In genomic region chr4:112075129-112075753, GRCh38 we compare ENCODE assay signal across 8 cellular contexts.
DNase-seq lines count a peak whose midpoint lies in the region; ATAC-seq, FAIRE-seq and TF ChIP-seq lines count a peak whose summit lies in the region.

No MANE protein-coding gene starts in this region.

- no TSS peak for BruUV-seq in endothelial cell of umbilical vein (replicated peaks; lab: Mats Ljungman, UMichigan)

- H4K20me1 ChIP-seq in KMS-11 (ENCODE audit: insufficient read depth) = no peaks in the 10 kb centered on the region
- H4K20me1 ChIP-seq in endothelial cell of umbilical vein (replicated peaks; ENCODE audit: control insufficient read depth, extremely low read depth, insufficient read depth, low read length) = no peaks in the 10 kb centered on the region

- H3K79me2 ChIP-seq in KMS-11 (ENCODE audit: insufficient read depth, low read depth) (no peaks in the 10 kb centered on the region), endothelial cell of umbilical vein (ENCODE audit: control insufficient read depth, insufficient read depth, low read length) (no peaks in the 10 kb centered on the region)

- no peak overlapping the region for H3K4me3 Mint-ChIP-seq in nephron

- no peak overlapping the region for H3K9ac ChIP-seq in KMS-11
- H3K9ac ChIP-seq in endothelial cell of umbilical vein (replicated peaks; ENCODE audit: extremely low read depth, insufficient read depth, low read length) = no peak overlapping the region

- no peaks in the 10 kb centered on the region for H3K9me1 ChIP-seq in endothelial cell of umbilical vein (replicated peaks; ENCODE audit: control insufficient read depth, extremely low read depth, insufficient read depth, low read length)

- TF ChIP-seq POLR2A in endothelial cell of umbilical vein (IDR thresholded peaks at IDR 0.05; ENCODE audit: low read depth, low read length) = no peak

- no peak overlapping the region for H3K27ac ChIP-seq in cardiac muscle cell
- no peak overlapping the region for H3K27ac ChIP-seq in KMS-11
- H3K27ac ChIP-seq in endothelial cell of umbilical vein (ENCODE audit: insufficient read depth, low read depth, low read length) = no peak overlapping the region

- H3K4me3 ChIP-seq in cardiac muscle cell (no peak overlapping the region), KMS-11 (IDR thresholded peaks at IDR 0.05; ENCODE audit: insufficient read depth, low read depth, low read length) (no peak overlapping the region), endothelial cell of umbilical vein (replicated peaks in 1 of 3; ENCODE audit: insufficient read depth in 1 of 3, low read depth in 1 of 3, low read length in 3 of 3) (no peak overlapping the region)

- CTCF ChIA-PET in endothelial cell of umbilical vein (lab: Charles Lee) = interaction anchor here (1.0 to 3.7 kb wide), 5 partner anchors 9 to 222 kb away, joined by 3 to 20 read pairs (median 4); partner anchors contain the start of gene ALPK1

- H3K4me1 ChIP-seq in cardiac muscle cell (ENCODE audit: low read depth) (no peaks in the 10 kb centered on the region), KMS-11 (ENCODE audit: low read depth, poor library complexity, severe bottlenecking) (no peaks in the 10 kb centered on the region), endothelial cell of umbilical vein (ENCODE audit: control insufficient read depth, extremely low read depth, insufficient read depth, low read length) (no peaks in the 10 kb centered on the region)

- H3K9me3 ChIP-seq in cardiac muscle cell (ENCODE audit: low read depth) (no peaks in the 10 kb centered on the region), endothelial cell of umbilical vein (replicated peaks; ENCODE audit: control insufficient read depth, insufficient read depth, low read length) (no peaks in the 10 kb centered on the region)

- intact Hi-C loops in cardiac septum (cut with DNase I) (no loop called here), endothelial cell of umbilical vein (cut with micrococcal nuclease) (loop anchor here (1.0 kb wide), 2 partner anchors 24 to 160 kb away; no protein-coding TSS in a partner anchor), posterior vena cava (cut with DNase I) (no loop called here)

- POLR2A ChIA-PET in endothelial cell of umbilical vein (lab: Charles Lee) = no interaction called here

- peaks cover 15% of the 10 kb centered on the region for H3K9me3 Mint-ChIP-seq in nephron

- peak; percentile 96 for FAIRE-seq in endothelial cell of umbilical vein (lab: Jason Lieb, UNC)

- no peak overlapping the region for H3K27ac Mint-ChIP-seq in nephron

- DNase-seq in cardiac muscle cell (ENCODE audit: low read depth in 1 of 2, low spot score in 1 of 2) (peak; percentile 75 to 78), cardiac septum (ENCODE audit: low spot score) (no peak), SW480 (ENCODE audit: low spot score) (peak; percentile 54), endothelial cell of umbilical vein (ENCODE audit: low read depth, low spot score) (peak; percentile 78), posterior vena cava (ENCODE audit: low spot score) (no peak)

- H2AFZ ChIP-seq in KMS-11 (ENCODE audit: low read depth) = no peak overlapping the region
- H2AFZ ChIP-seq in endothelial cell of umbilical vein (ENCODE audit: low read depth, low read length) = peak overlapping the region; percentile 44

- H3K4me1 Mint-ChIP-seq in nephron = no peaks in the 10 kb centered on the region

- TF ChIP-seq CTCF in cardiac muscle cell (IDR thresholded peaks at IDR 0.05; ENCODE audit: low read depth, low read length) (peak; percentile 86), KMS-11 (conservative IDR thresholded peaks at IDR 0.05; ENCODE audit: low read depth, low read length) (peak; percentile 95), endothelial cell of umbilical vein (IDR thresholded peaks at IDR 0.05; ENCODE audit: extremely low read depth in 1 of 2, insufficient read depth in 1 of 2, low read depth in 1 of 2, low read length in 2 of 2) (peak; percentile 62 to 71), nephron (IDR thresholded peaks at IDR 0.05; ENCODE audit: unreplicated experiment in 3 of 3) (peak; percentile 36 to 56 (median 54))

- dilution Hi-C loops in endothelial cell of umbilical vein (cut with MboI; ENCODE audit: extremely low pct_ligation_motif_present, low sequenced_read_pairs) = no loop called here

- H3K27me3 Mint-ChIP-seq in nephron (ENCODE audit: low read depth) = peaks cover 9% of the 10 kb centered on the region

- H3K27me3 ChIP-seq in cardiac muscle cell = no peaks in the 10 kb centered on the region
- no peaks in the 10 kb centered on the region for H3K27me3 ChIP-seq in KMS-11 (ENCODE audit: insufficient read depth, low read depth)
- no peaks in the 10 kb centered on the region for H3K27me3 ChIP-seq in endothelial cell of umbilical vein (ENCODE audit: control insufficient read depth in 2 of 2, insufficient read depth in 2 of 2, low read length in 2 of 2)

- H3K36me3 ChIP-seq in cardiac muscle cell = no peaks in the 10 kb centered on the region
- no peaks in the 10 kb centered on the region for H3K36me3 ChIP-seq in KMS-11 (ENCODE audit: insufficient read depth)
- no peaks in the 10 kb centered on the region for H3K36me3 ChIP-seq in endothelial cell of umbilical vein (ENCODE audit: control insufficient read depth in 2 of 2, extremely low read depth in 1 of 2, insufficient read depth in 2 of 2, low read length in 2 of 2)

- H3K4me2 ChIP-seq in KMS-11 (no peak overlapping the region), endothelial cell of umbilical vein (ENCODE audit: insufficient read depth, low read length) (no peak overlapping the region)

- peak; percentile 84 for ATAC-seq in GM21786 (IDR thresholded peaks at IDR 0.05; ENCODE audit: unreplicated experiment)

- H3K36me3 Mint-ChIP-seq in nephron (ENCODE audit: low read depth) = peaks cover 5% of the 10 kb centered on the region

TF ChIP-seq in endothelial cell of umbilical vein, 7 proteins besides CTCF, POLR2A, EP300 and RAD21:
- no peak for TF ChIP-seq FOS (IDR thresholded peaks at IDR 0.05; ENCODE audit: borderline replicate concordance, insufficient read depth, low read length)
- TF ChIP-seq POLR2AphosphoS5 (IDR thresholded peaks at IDR 0.05; ENCODE audit: insufficient read depth, low read depth, low read length) = no peak
- no peak for TF ChIP-seq GATA2 (IDR thresholded peaks at IDR 0.05; ENCODE audit: insufficient read depth, insufficient read length, low read depth, low read length)
- TF ChIP-seq MYC (IDR thresholded peaks at IDR 0.05; ENCODE audit: low read depth, low read length) = no peak
- no peak for TF ChIP-seq EZH2 (IDR thresholded peaks at IDR 0.05; ENCODE audit: borderline replicate concordance, low read depth, low read length, severe bottlenecking)
- no peak for TF ChIP-seq JUN (IDR thresholded peaks at IDR 0.05; ENCODE audit: borderline replicate concordance, insufficient read depth, insufficient read length, low read depth)
- no peak for TF ChIP-seq MAX (IDR thresholded peaks at IDR 0.05; ENCODE audit: insufficient read depth, insufficient read length)

Comparison
In these comparisons a context has a peak if more than half of its experiments do, and no peak if none do; other contexts are left out.
1. DNase-seq: peak in cardiac muscle cell (2 of 2), SW480 (single experiment) and endothelial cell of umbilical vein (single experiment); none in cardiac septum (single experiment) and posterior vena cava (single experiment).
2. Peak in every context shown above with its lines, with median percentiles within 50 percentile points of each other: CTCF ChIP-seq.